Comparison of ENCODE assay signal across 8 cellular contexts in the genomic region with DNA sequence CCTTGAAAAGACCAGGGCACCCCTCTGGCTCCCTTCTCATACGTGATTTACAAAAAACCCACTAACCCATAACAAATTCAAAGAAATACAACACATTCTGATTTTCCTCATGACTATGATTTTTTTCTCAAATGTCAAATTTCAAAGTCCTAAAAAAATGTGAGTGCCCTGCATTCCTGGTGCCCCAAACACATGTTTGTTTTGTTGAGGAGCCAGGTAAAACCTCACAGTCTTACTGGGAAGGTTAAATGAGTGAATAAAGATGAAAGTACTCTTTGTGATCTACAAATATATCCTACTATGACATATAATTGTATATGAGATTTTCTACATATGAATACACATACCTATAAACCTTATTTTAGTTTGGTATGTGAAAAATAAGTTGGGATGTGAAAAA. TPM values are rescaled to one million over a fixed set of nuclear protein-coding genes. Genes with fewer than 3 reads are reported as not detected.
"Had no signal": no experiment of that assay in that cellular context is flagged by ENCODE, and none has a peak within 500 bp of the region (broad histone marks: within the 10 kb centered on the region; RNA-seq: fewer than 3 reads in every experiment).

No MANE protein-coding gene starts in this region.

- H3K36me3 Mint-ChIP-seq: IgD-negative memory B cell had no signal

- H3K4me3 Mint-ChIP-seq: IgD-negative memory B cell had no signal

- H3K4me1 Mint-ChIP-seq: IgD-negative memory B cell had no signal

- H3K4me3 ChIP-seq: K562 had no signal

- H3K27ac ChIP-seq: HL-60 had no signal

- ATAC-seq: K562 had no signal

- DNase-seq: IMR-90, KBM-7 had no signal

- H3K9me3 Mint-ChIP-seq: IgD-negative memory B cell had no signal

- FAIRE-seq: HTR-8/SVneo, K562 had no signal

RNA-seq across cellular contexts. Expression of a gene that starts 30.7 kb away (rescaled TPM):
- total RNA-seq: HT-29, HT1080, IMR-90 had no signal
- polyA plus RNA-seq: IgD-negative memory B cell, IMR-90 had no signal
